Comparison of ENCODE assay signal across 20 cellular contexts in genomic region chr10:102375867-102376266, GRCh38.
"Had no signal": no experiment of that assay in that cellular context is flagged by ENCODE, and none has a peak within 500 bp of the region (broad histone marks: within the 10 kb centered on the region; RNA-seq: fewer than 3 reads in every experiment).

No MANE protein-coding gene starts in this region.

- ATAC-seq: activated CD8-positive, alpha-beta T cell treated with anti-CD3 and anti-CD28 coated beads for 36 hours had no signal

- H3K27ac ChIP-seq: adrenal gland, breast epithelium had no signal

- H3K27me3 ChIP-seq: adrenal gland, breast epithelium, MG63 had no signal

- H3K9me3 ChIP-seq: adrenal gland, MG63 had no signal

- DNase-seq: activated CD4-positive, alpha-beta T cell treated with anti-CD3 and anti-CD28 coated beads for 4 hours; activated CD8-positive, alpha-beta memory T cell treated with anti-CD3 and anti-CD28 coated beads, Interleukin-2, amount 50 U/mL, for 4 hours; activated CD8-positive, alpha-beta T cell treated with anti-CD3 and anti-CD28 coated beads for 36 hours; activated gamma-delta T cell treated with Interleukin-2 at 50 U/mL for 16 hours; activated naive CD4-positive, alpha-beta T cell treated with anti-CD3 and anti-CD28 coated beads, Interleukin-2, amount 50 U/mL, for 16 hours; activated naive CD8-positive, alpha-beta T cell treated with anti-CD3 and anti-CD28 coated beads, Interleukin-2, amount 10 ng/mL, durations not matched to agents 7 days and 5 days; activated T-cell treated with anti-CD3 and anti-CD28 coated beads, Interleukin-2, amount 50 U/mL, for 72 hours; adrenal gland; anterior cingulate cortex; caudate nucleus; MG63; MV-4-11; NCI-H1092 treated with DMSO at 0.1 percent for 48 hours; NCI-H1436; NCI-H187; NCI-H2081; NCI-H510A treated with DMSO at 0.1 percent for 48 hours; NCI-H69; SHP77 treated with DMSO at 0.1 percent for 48 hours had no signal

- H3K4me1 ChIP-seq: adrenal gland, breast epithelium had no signal

- H3K4me3 ChIP-seq: adrenal gland, breast epithelium, MG63 had no signal
